1 cellular context compared by ENCODE assay signal in genomic region chr15:90037961-90038633, GRCh38.
TF ChIP-seq lines count a peak whose summit lies in the region.

No MANE protein-coding gene starts in this region.

TF ChIP-seq in K562, 482 proteins besides CTCF, POLR2A, EP300 and RAD21 (continued from another document):
- TF ChIP-seq AFF1 (IDR thresholded peaks at IDR 0.05; ENCODE audit: low read depth in 1 of 2, partially characterized antibody in 2 of 2) (peak; percentile 27 to 36), ZNF316 (IDR thresholded peaks at IDR 0.05) (peak; percentile 100), KDM1A (IDR thresholded peaks at IDR 0.05) (peak in 1 of 2 experiments; percentile 37; a peak in 1 of 4 replicates), ZNF395 (CRISPR knock-in tag; IDR thresholded peaks at IDR 0.05) (peak; percentile 42; the same call in 1 of the 2 replicates), ATF7 (IDR thresholded peaks at IDR 0.05) (peak; percentile 72), ZNF589 (CRISPR knock-in tag; IDR thresholded peaks at IDR 0.05; ENCODE audit: low read depth) (peak; percentile 71; the same call in 1 of the 2 replicates), ZNF24 (IDR thresholded peaks at IDR 0.05) (peak; percentile 86; the same call in 1 of the 2 replicates), TRIM24 (IDR thresholded peaks at IDR 0.05) (peak; percentile 27 to 44; a peak in 1 of 4 replicates), BMI1 (IDR thresholded peaks at IDR 0.05; ENCODE audit: low read length) (no peak), GABPB1 (CRISPR knock-in tag; IDR thresholded peaks at IDR 0.05) (0 out of 2 replicates have a peak, but pooled peaks have one; percentile 32), TAL1 (IDR thresholded peaks at IDR 0.05) (0 out of 2 replicates have a peak, but pooled peaks have one; percentile 18), TGIF2 (CRISPR knock-in tag; IDR thresholded peaks at IDR 0.05) (no peak), NBN (IDR thresholded peaks at IDR 0.05; ENCODE audit: low read depth) (peak; percentile 43; the same call in 1 of the 2 replicates), ZKSCAN8 (CRISPR knock-in tag; IDR thresholded peaks at IDR 0.05) (0 out of 2 replicates have a peak, but pooled peaks have one; percentile 35), ZBTB26 (CRISPR knock-in tag; IDR thresholded peaks at IDR 0.05) (no peak), SOX6 (IDR thresholded peaks at IDR 0.05) (peak; percentile 68), ZBTB33 (CRISPR knock-in tag; IDR thresholded peaks at IDR 0.05) (no peak), ARNT (IDR thresholded peaks at IDR 0.05) (peak in 1 of 2 experiments; percentile 86; a peak in 2 of 4 replicates), DDX20 (tag; IDR thresholded peaks at IDR 0.05; ENCODE audit: low read depth) (0 out of 2 replicates have a peak, but pooled peaks have one; percentile 14), NFYB (IDR thresholded peaks at IDR 0.05; ENCODE audit: extremely low read depth, insufficient read length) (no peak), ZNF384 (IDR thresholded peaks at IDR 0.05; ENCODE audit: low read depth, low read length) (no peak), YY1 (IDR thresholded peaks at IDR 0.05; ENCODE audit: borderline replicate concordance in 1 of 3, control insufficient read depth in 1 of 3, extremely low read depth in 1 of 3, insufficient read depth in 3 of 3, insufficient read length in 1 of 3, insufficient replicate concordance in 2 of 3, low read depth in 1 of 3, low read length in 2 of 3) (peak in 1 of 3 experiments; percentile 48), ID3 (CRISPR knock-in tag; IDR thresholded peaks at IDR 0.05) (no peak), ID3 (tag; IDR thresholded peaks at IDR 0.05) (0 out of 2 replicates have a peak, but pooled peaks have one; percentile 47), SREBF1 (IDR thresholded peaks at IDR 0.05; ENCODE audit: borderline replicate concordance, low read depth, low read length) (no peak), NFE2L1 (tag; IDR thresholded peaks at IDR 0.05; ENCODE audit: borderline replicate concordance, low read depth) (peak; percentile 90), LEF1 (IDR thresholded peaks at IDR 0.05) (peak; percentile 29; the same call in 1 of the 2 replicates), BCOR (IDR thresholded peaks at IDR 0.05) (0 out of 2 replicates have a peak, but pooled peaks have one; percentile 30), MTA3 (IDR thresholded peaks at IDR 0.05; ENCODE audit: borderline replicate concordance) (0 out of 2 replicates have a peak, but pooled peaks have one; percentile 58), MAFF (IDR thresholded peaks at IDR 0.05; ENCODE audit: low read length) (peak; percentile 98), ATF4 (CRISPR knock-in tag; IDR thresholded peaks at IDR 0.05) (no peak), RCOR1 (IDR thresholded peaks at IDR 0.05; ENCODE audit: borderline replicate concordance in 1 of 2, low read depth in 2 of 2, low read length in 2 of 2) (peak in 1 of 2 experiments; percentile 15; a peak in 1 of 4 replicates), MTA1 (IDR thresholded peaks at IDR 0.05; ENCODE audit: borderline replicate concordance) (peak; percentile 71; the same call in 1 of the 2 replicates), NCOA1 (IDR thresholded peaks at IDR 0.05; ENCODE audit: low read depth) (0 out of 2 replicates have a peak, but pooled peaks have one; percentile 46), BACH1 (tag; IDR thresholded peaks at IDR 0.05) (peak; percentile 97), C11orf30 (IDR thresholded peaks at IDR 0.05; ENCODE audit: low read depth) (peak; percentile 99), ZEB2 (IDR thresholded peaks at IDR 0.05) (peak; percentile 95), ZNF584 (CRISPR knock-in tag; IDR thresholded peaks at IDR 0.05; ENCODE audit: low read depth) (peak; percentile 38; the same call in 1 of the 2 replicates), MAZ (CRISPR knock-in tag; conservative IDR thresholded peaks at IDR 0.05 in 1 of 2, IDR thresholded peaks at IDR 0.05 in 1 of 2) (peak in 1 of 2 experiments; percentile 27; a peak in 1 of 4 replicates), CXXC5 (CRISPR knock-in tag; IDR thresholded peaks at IDR 0.05) (peak; percentile 75), GATAD2B (IDR thresholded peaks at IDR 0.05; ENCODE audit: borderline replicate concordance) (peak; percentile 62), ZNF766 (CRISPR knock-in tag; conservative IDR thresholded peaks at IDR 0.05) (peak; percentile 47; the same call in 1 of the 2 replicates), BHLHE40 (IDR thresholded peaks at IDR 0.05; ENCODE audit: low read length) (peak; percentile 24; the same call in 1 of the 2 replicates), HINFP (tag; conservative IDR thresholded peaks at IDR 0.05; ENCODE audit: low read depth) (no peak), CTBP1 (IDR thresholded peaks at IDR 0.05; ENCODE audit: borderline replicate concordance) (peak; percentile 59; the same call in 1 of the 2 replicates), HNRNPLL (IDR thresholded peaks at IDR 0.05; ENCODE audit: low read depth, low read length, poor library complexity, severe bottlenecking) (no peak), SMARCB1 (IDR thresholded peaks at IDR 0.05; ENCODE audit: insufficient read length, low read depth) (peak; percentile 89), WHSC1 (IDR thresholded peaks at IDR 0.05; ENCODE audit: low read length) (peak; percentile 22), NR4A1 (CRISPR knock-in tag; IDR thresholded peaks at IDR 0.05) (no peak), NR4A1 (tag; IDR thresholded peaks at IDR 0.05) (peak; percentile 42), ZBTB2 (IDR thresholded peaks at IDR 0.05) (0 out of 2 replicates have a peak, but pooled peaks have one; percentile 39), CREB3L1 (IDR thresholded peaks at IDR 0.05; ENCODE audit: borderline replicate concordance, low read depth) (0 out of 2 replicates have a peak, but pooled peaks have one; percentile 35)
